35 cellular contexts compared by ENCODE assay signal in the genomic region with DNA sequence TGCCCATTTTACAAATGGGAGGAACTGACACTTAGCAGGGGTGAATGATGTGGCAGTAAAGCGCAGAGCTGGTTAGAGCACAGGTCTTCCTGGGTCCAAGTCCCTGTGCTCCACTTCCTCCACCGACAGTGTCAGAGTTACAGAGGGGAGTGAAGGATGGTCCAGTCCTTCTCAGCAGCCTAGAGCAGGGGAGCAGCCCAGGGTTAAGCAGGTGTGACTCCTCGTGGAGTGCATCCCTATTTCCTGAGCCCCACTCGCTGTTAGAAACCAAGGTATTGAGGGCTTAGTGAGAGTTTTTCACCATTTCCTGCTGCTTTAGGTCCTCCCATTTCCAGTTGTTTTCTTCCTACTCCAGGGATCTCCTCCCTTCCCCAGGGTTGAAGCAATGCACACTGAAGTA.
"Had no signal": no experiment of that assay in that cellular context is flagged by ENCODE, and none has a peak within 500 bp of the region (broad histone marks: within the 10 kb centered on the region; RNA-seq: fewer than 3 reads in every experiment).

No MANE protein-coding gene starts in this region.

- H3K9me3 Mint-ChIP-seq: activated B cell treated with CpG ODN at 0.5 μM for 24 hours; activated CD8-positive, alpha-beta T cell treated with anti-CD3 and anti-CD28 coated beads for 36 hours; activated naive CD4-positive, alpha-beta T cell treated with anti-CD3 and anti-CD28 coated beads for 36 hours; activated T-cell treated with anti-CD3 and anti-CD28 coated beads, Interleukin-2, amount 50 U/mL, for 24 hours; activated T-helper 1 cell treated with anti-CD3 and anti-CD28 coated beads, Interleukin-12 subunit alpha, Interleukin-12 subunit beta, Interleukin-2, Interleukin-4 antibody, amounts not matched to agents 30 ng/mL and 10 ng/mL and 1 ng/mL, durations not matched to agents 14 hours and 24 hours and 36 hours had no signal

- H3K27ac Mint-ChIP-seq: activated B cell treated with CpG ODN at 0.5 μM for 24 hours; activated CD8-positive, alpha-beta T cell treated with anti-CD3 and anti-CD28 coated beads for 36 hours; activated naive CD4-positive, alpha-beta T cell treated with anti-CD3 and anti-CD28 coated beads for 36 hours; activated naive CD8-positive, alpha-beta T cell; activated naive CD8-positive, alpha-beta T cell treated with anti-CD3 and anti-CD28 coated beads, Interleukin-2, amount 50 U/mL, for 24 hours; activated T-cell treated with anti-CD3 and anti-CD28 coated beads, Interleukin-2, amount 50 U/mL, for 24 hours; activated T-helper 1 cell treated with anti-CD3 and anti-CD28 coated beads, Interleukin-12 subunit alpha, Interleukin-12 subunit beta, Interleukin-2, Interleukin-4 antibody, amounts not matched to agents 30 ng/mL and 10 ng/mL and 1 ng/mL, durations not matched to agents 14 hours and 24 hours and 36 hours; brain had no signal

- ATAC-seq: activated CD8-positive, alpha-beta T cell treated with anti-CD3 and anti-CD28 coated beads for 36 hours; activated naive CD8-positive, alpha-beta T cell treated with anti-CD3 and anti-CD28 coated beads, Interleukin-2, amount 50 U/mL, for 24 hours had no signal

- H3K27me3 Mint-ChIP-seq: activated B cell treated with CpG ODN at 0.5 μM for 24 hours; activated CD8-positive, alpha-beta T cell treated with anti-CD3 and anti-CD28 coated beads for 36 hours; activated naive CD8-positive, alpha-beta T cell; activated naive CD8-positive, alpha-beta T cell treated with anti-CD3 and anti-CD28 coated beads, Interleukin-2, amount 50 U/mL, for 24 hours; activated T-cell treated with anti-CD3 and anti-CD28 coated beads, Interleukin-2, amount 50 U/mL, for 24 hours had no signal

- H3K27ac ChIP-seq: PC-9, VCaP had no signal

- H3K4me3 ChIP-seq: MG63, PC-9 had no signal

- H3K9me3 ChIP-seq: MG63 had no signal

- H3K4me3 Mint-ChIP-seq: activated B cell treated with CpG ODN at 0.5 μM for 24 hours; activated CD8-positive, alpha-beta T cell treated with anti-CD3 and anti-CD28 coated beads for 36 hours; activated naive CD4-positive, alpha-beta T cell treated with anti-CD3 and anti-CD28 coated beads for 36 hours; activated naive CD8-positive, alpha-beta T cell; activated naive CD8-positive, alpha-beta T cell treated with anti-CD3 and anti-CD28 coated beads, Interleukin-2, amount 50 U/mL, for 24 hours; activated T-cell treated with anti-CD3 and anti-CD28 coated beads, Interleukin-2, amount 50 U/mL, for 24 hours; activated T-helper 1 cell treated with anti-CD3 and anti-CD28 coated beads, Interleukin-12 subunit alpha, Interleukin-12 subunit beta, Interleukin-2, Interleukin-4 antibody, amounts not matched to agents 30 ng/mL and 10 ng/mL and 1 ng/mL, durations not matched to agents 14 hours and 24 hours and 36 hours; brain had no signal

- H3K4me2 ChIP-seq: PC-9 had no signal

- H3K4me1 Mint-ChIP-seq: activated B cell treated with CpG ODN at 0.5 μM for 24 hours; activated naive CD8-positive, alpha-beta T cell treated with anti-CD3 and anti-CD28 coated beads, Interleukin-2, amount 50 U/mL, for 24 hours had no signal

- H2AFZ ChIP-seq: PC-9 had no signal

- FAIRE-seq: bronchial epithelial cell had no signal

- H3K27me3 ChIP-seq: MG63 had no signal

- DNase-seq: activated B cell treated with CpG ODN at 0.5 μM for 24 hours; activated CD4-positive, alpha-beta T cell treated with anti-CD3 and anti-CD28 coated beads for 48 hours; activated CD4-positive, alpha-beta T cell treated with anti-CD3 and anti-CD28 coated beads, Interleukin-2, amount 50 U/mL, for 4 hours; activated CD4-positive, CD25-positive, alpha-beta regulatory T cell treated with anti-CD3 and anti-CD28 coated beads, Interleukin-2, amount 50 U/mL, for 72 hours; activated CD8-positive, alpha-beta T cell treated with anti-CD3 and anti-CD28 coated beads for 36 hours; activated gamma-delta T cell treated with Interleukin-2 at 50 U/mL for 16 hours; activated naive CD4-positive, alpha-beta T cell treated with anti-CD3 and anti-CD28 coated beads for 36 hours; activated naive CD8-positive, alpha-beta T cell treated with anti-CD3 and anti-CD28 coated beads, Interleukin-2, amount 50 U/mL, for 24 hours; activated T-cell treated with anti-CD3 and anti-CD28 coated beads, Interleukin-2, amount 50 U/mL, for 24 hours; anterior cingulate cortex; caudate nucleus; cerebellar nuclear complex; Kasumi-1; KG1; MG63; NCI-H1048; NCI-H1436 treated with DMSO at 0.1 percent for 48 hours; NCI-H187; NCI-H2029 treated with DMSO at 0.1 percent for 48 hours; NCI-H2107; NCI-H2171; NCI-H510A; NCI-H526; NCI-H748 treated with DMSO at 0.1 percent for 48 hours; PC-9; Right ventricle myocardium superior; SW 1271; T-helper 1 cell; T-helper 2 cell; T-helper 9 cell had no signal
